21 cellular contexts compared by ENCODE assay signal in the genomic region with DNA sequence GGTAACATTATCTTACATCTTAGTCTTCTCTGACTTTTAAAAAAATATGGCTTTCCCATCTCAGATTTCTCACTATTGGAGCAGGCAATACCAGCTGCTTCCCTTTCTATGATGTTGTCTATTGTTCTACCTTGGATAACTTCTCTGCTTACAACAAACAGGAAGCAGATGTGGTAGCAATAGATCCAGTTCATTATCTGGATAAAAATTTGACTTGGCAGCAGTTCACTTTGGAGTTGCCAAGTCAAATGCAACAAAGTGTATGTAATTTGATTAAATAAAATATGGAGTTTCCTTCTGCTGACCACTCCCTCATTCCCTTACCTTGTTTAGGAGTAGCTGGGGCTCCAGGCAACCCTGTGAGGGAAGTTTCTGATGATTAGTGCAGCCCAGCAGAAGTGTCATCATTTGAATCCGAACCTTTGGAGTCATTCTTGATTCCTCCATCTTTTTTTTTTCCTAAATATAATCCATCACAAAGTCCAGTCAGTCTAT.
DNase-seq lines count a peak whose midpoint lies in the region; ATAC-seq lines count a peak whose summit lies in the region.
"Had no signal": no experiment of that assay in that cellular context is flagged by ENCODE, and none has a peak within 500 bp of the region (broad histone marks: within the 10 kb centered on the region; RNA-seq: fewer than 3 reads in every experiment).

No MANE protein-coding gene starts in this region.

- ATAC-seq in esophagus mucosa (no peak), GM21825 (IDR thresholded peaks at IDR 0.05; ENCODE audit: unreplicated experiment) (no peak), GM18498 (IDR thresholded peaks at IDR 0.05; ENCODE audit: unreplicated experiment) (no peak)
- ATAC-seq: activated CD8-positive, alpha-beta memory T cell treated with anti-CD3 and anti-CD28 coated beads, Interleukin-2, amount 10 ng/mL, durations not matched to agents 7 days and 5 days had no signal

- DNase-seq in DMS 273 treated with DMSO at 0.1 percent for 48 hours (lab: John Stamatoyannopoulos, UW) (peak; percentile 24), NCI-H2029 (lab: John Stamatoyannopoulos, UW) (peak; percentile 89), NCI-H446 (lab: John Stamatoyannopoulos, UW) (peak; percentile 21 to 72), glomerular endothelial cell (ENCODE audit: extremely low read depth, low read depth, low spot score) (peak; percentile 78), globus pallidus (ENCODE audit: low spot score) (no peak)
- DNase-seq: activated CD4-positive, alpha-beta T cell treated with anti-CD3 and anti-CD28 coated beads, Interleukin-2, amount 50 U/mL, for 1 hour; activated CD8-positive, alpha-beta memory T cell treated with anti-CD3 and anti-CD28 coated beads, Interleukin-2, amount 10 ng/mL, durations not matched to agents 7 days and 5 days; activated naive CD4-positive, alpha-beta T cell treated with anti-CD3 and anti-CD28 coated beads, Interleukin-2, amount 10 ng/mL, durations not matched to agents 7 days and 5 days; cortex of kidney; GOT3; KBM-7; kidney glomerular epithelial cell; MG63; NCI-H146; NCI-H774; T-helper 9 cell; thyroid gland; WERI-Rb-1 had no signal
